2 cellular contexts compared by ENCODE assay signal in genomic region chr20:58875111-58875510, GRCh38.
TF ChIP-seq lines count a peak whose summit lies in the region.

No MANE protein-coding gene starts in this region.

TF ChIP-seq in IMR-90, 13 proteins besides CTCF, POLR2A, EP300 and RAD21:
- TF ChIP-seq MAZ (IDR thresholded peaks at IDR 0.05; ENCODE audit: borderline replicate concordance, low read depth, low read length), result no peak
- TF ChIP-seq SMC3 (IDR thresholded peaks at IDR 0.05; ENCODE audit: low read depth, low read length), result no peak
- no peak for TF ChIP-seq NFE2L2 (IDR thresholded peaks at IDR 0.05; ENCODE audit: low read depth, low read length)
- TF ChIP-seq BHLHE40 (IDR thresholded peaks at IDR 0.05; ENCODE audit: low read depth, low read length), result no peak
- no peak for TF ChIP-seq ELK1 (IDR thresholded peaks at IDR 0.05; ENCODE audit: borderline replicate concordance, low read depth, low read length)
- no peak for TF ChIP-seq RFX5 (IDR thresholded peaks at IDR 0.05; ENCODE audit: low read depth, low read length)
- no peak for TF ChIP-seq CHD1 (IDR thresholded peaks at IDR 0.05; ENCODE audit: low read depth, low read length)
TF ChIP-seq in IMR-90: peak in this region for 0.

TF ChIP-seq in H1, 55 proteins besides CTCF, POLR2A, EP300 and RAD21:
- TF ChIP-seq JUND (IDR thresholded peaks at IDR 0.05; ENCODE audit: low read length), result no peak
- TF ChIP-seq RNF2 (IDR thresholded peaks at IDR 0.05; ENCODE audit: borderline replicate concordance, low read depth, low read length, missing control alignments, poor library complexity, severe bottlenecking), result no peak
- no peak for TF ChIP-seq TCF12 (IDR thresholded peaks at IDR 0.05; ENCODE audit: low read depth, low read length)
